28 cellular contexts compared by ENCODE assay signal in genomic region chr7:47866120-47866519, GRCh38.
"Had no signal": no experiment of that assay in that cellular context is flagged by ENCODE, and none has a peak within 500 bp of the region (broad histone marks: within the 10 kb centered on the region; RNA-seq: fewer than 3 reads in every experiment).

No MANE protein-coding gene starts in this region.

- H3K36me3 Mint-ChIP-seq: immature natural killer cell, natural killer cell had no signal

- H3K4me1 Mint-ChIP-seq: immature natural killer cell, natural killer cell had no signal

- H3K4me3 Mint-ChIP-seq: immature natural killer cell; natural killer cell; stimulated activated naive CD8-positive, alpha-beta T cell treated with anti-CD3 and anti-CD28 coated beads, Interleukin-15, amount 100 ng/mL, for 72 hours had no signal

- H3K9me3 Mint-ChIP-seq: immature natural killer cell; natural killer cell; stimulated activated naive CD8-positive, alpha-beta T cell treated with anti-CD3 and anti-CD28 coated beads, Interleukin-15, amount 100 ng/mL, for 72 hours had no signal

- H3K36me3 ChIP-seq: colonic mucosa, esophagus squamous epithelium, lower lobe of right lung, neutrophil, pancreas, right lobe of liver, suprapubic skin, transverse colon had no signal

- H3K9me3 ChIP-seq: colonic mucosa, esophagus squamous epithelium, left ventricle myocardium inferior, lower lobe of right lung, neutrophil, pancreas, right lobe of liver, suprapubic skin, transverse colon had no signal

- H3K27me3 Mint-ChIP-seq: stimulated activated naive CD8-positive, alpha-beta T cell treated with anti-CD3 and anti-CD28 coated beads, Interleukin-15, amount 100 ng/mL, for 72 hours had no signal

- H3K27ac Mint-ChIP-seq: immature natural killer cell; natural killer cell; stimulated activated naive CD8-positive, alpha-beta T cell treated with anti-CD3 and anti-CD28 coated beads, Interleukin-15, amount 100 ng/mL, for 72 hours had no signal

- H3K4me2 ChIP-seq: smooth muscle cell had no signal

- ATAC-seq: left colon; lower lobe of right lung; natural killer cell; pancreas; right lobe of liver; stimulated activated naive CD8-positive, alpha-beta T cell treated with anti-CD3 and anti-CD28 coated beads, Interleukin-15, amount 100 ng/mL, for 72 hours had no signal

- H3K4me1 ChIP-seq: colonic mucosa, esophagus squamous epithelium, lower lobe of right lung, pancreas, right lobe of liver, suprapubic skin, transverse colon had no signal

- DNase-seq: colonic mucosa; dermis blood vessel endothelial cell; effector memory CD4-positive, alpha-beta T cell; erythroblast; esophagus squamous epithelium; foreskin melanocyte; glutamatergic neuron; hypothalamus; immature natural killer cell; islet precursor cell; kidney glomerular epithelial cell; left colon; left ventricle myocardium inferior; lower lobe of right lung; natural killer cell; pancreas; retina; right lobe of liver; stimulated activated CD4-positive, alpha-beta T cell treated with anti-CD3 and anti-CD28 coated beads, Interleukin-12 subunit alpha, Interleukin-12 subunit beta, amount 100 ng/mL, for 4 hours; stimulated activated CD4-positive, alpha-beta T cell treated with anti-CD3 and anti-CD28 coated beads, Interleukin-1b, Interleukin-23, amount 100 ng/mL, for 48 hours; stimulated activated CD4-positive, alpha-beta T cell treated with anti-CD3 and anti-CD28 coated beads, Interleukin-4, amount 100 ng/mL, for 1 hour; stimulated activated CD8-positive, alpha-beta memory T cell treated with anti-CD3 and anti-CD28 coated beads, Interleukin-4, amount 100 ng/mL, for 48 hours; stimulated activated naive CD4-positive, alpha-beta T cell; stimulated activated naive CD8-positive, alpha-beta T cell treated with anti-CD3 and anti-CD28 coated beads, Interleukin-15, amount 100 ng/mL, for 72 hours; transverse colon had no signal

- H3K27ac ChIP-seq: colonic mucosa, esophagus squamous epithelium, left ventricle myocardium inferior, lower lobe of right lung, neutrophil, pancreas, right lobe of liver, suprapubic skin, transverse colon had no signal

- H3K4me3 ChIP-seq: colonic mucosa, esophagus squamous epithelium, left ventricle myocardium inferior, lower lobe of right lung, pancreas, right lobe of liver, smooth muscle cell, suprapubic skin, transverse colon had no signal

- H3K27me3 ChIP-seq: colonic mucosa, esophagus squamous epithelium, neutrophil, pancreas, right lobe of liver, suprapubic skin, transverse colon had no signal
